ENCODE assay signal across 13 cellular contexts in the genomic region with DNA sequence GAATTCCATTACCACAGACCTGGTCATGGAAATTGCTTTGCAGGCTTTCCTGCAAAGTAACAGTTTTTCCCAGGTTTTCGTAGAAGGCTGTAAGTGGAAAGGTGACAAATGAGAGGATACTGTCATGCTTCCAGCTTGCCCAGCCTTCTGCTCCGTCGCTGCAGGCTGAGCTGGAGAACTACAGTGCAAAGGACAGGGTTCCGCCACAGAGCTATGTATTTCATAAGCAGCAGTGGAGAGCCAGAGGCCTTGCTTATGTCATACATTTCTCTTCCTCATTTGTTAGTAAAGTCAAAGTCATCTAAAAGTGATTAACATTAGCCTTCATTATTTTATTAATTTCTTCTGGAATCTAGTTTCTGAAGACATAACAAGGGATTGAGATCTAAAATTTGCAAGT.
DNase-seq lines count a peak whose midpoint lies in the region; ATAC-seq and TF ChIP-seq lines count a peak whose summit lies in the region.
"Had no signal": no experiment of that assay in that cellular context is flagged by ENCODE, and none has a peak within 500 bp of the region (broad histone marks: within the 10 kb centered on the region; RNA-seq: fewer than 3 reads in every experiment).

No MANE protein-coding gene starts in this region.

- no peak overlapping the region for H3K4me2 ChIP-seq in SK-N-SH

- peaks cover 47% of the 10 kb centered on the region for H4K20me1 ChIP-seq in SK-N-SH (ENCODE audit: insufficient read depth)

- H3F3A ChIP-seq in SK-N-SH (replicated peaks; ENCODE audit: insufficient read depth) = peaks cover 29% of the 10 kb centered on the region

- CTCF ChIA-PET in SK-N-SH (lab: Yijun Ruan, JAX) = interaction anchor here (1.2 to 2.8 kb wide), 4 partner anchors 20 to 151 kb away, joined by 3 to 14 read pairs (median 4); no protein-coding TSS in a partner anchor

- DNase-seq in SK-N-SH = no peak
- DNase-seq in transverse colon = peak; percentile 37
- no peak for DNase-seq in stimulated activated CD4-positive, alpha-beta T cell treated with anti-CD3 and anti-CD28 coated beads, Interleukin-2, amount 100 ng/mL, for 48 hours
- no peak for DNase-seq in effector memory CD8-positive, alpha-beta T cell
- DNase-seq: left cardiac atrium; stimulated activated CD4-positive, alpha-beta T cell treated with anti-CD3 and anti-CD28 coated beads, Interleukin-4, amount 100 ng/mL, for 24 hours had no signal

- H2AFZ ChIP-seq in SK-N-SH (ENCODE audit: low read depth) = no peak overlapping the region
- H2AFZ ChIP-seq: parathyroid adenoma had no signal

- no peaks in the 10 kb centered on the region for H3K27me3 ChIP-seq in SK-N-SH (ENCODE audit: insufficient read depth)
- no peaks in the 10 kb centered on the region for H3K27me3 ChIP-seq in liver (ENCODE audit: control insufficient read depth in 4 of 4, insufficient read depth in 4 of 4, low read length in 3 of 4)
- H3K27me3 ChIP-seq in transverse colon = no peaks in the 10 kb centered on the region
- H3K27me3 ChIP-seq: foreskin keratinocyte had no signal

- H3K9me3 ChIP-seq in SK-N-SH (no peaks in the 10 kb centered on the region), liver (ENCODE audit: control insufficient read depth in 4 of 4, low read length in 3 of 4) (no peaks in the 10 kb centered on the region), transverse colon (no peaks in the 10 kb centered on the region)

- no peak for TF ChIP-seq POLR2A in transverse colon (IDR thresholded peaks at IDR 0.05)

- H3K79me2 ChIP-seq in SK-N-SH (ENCODE audit: insufficient read depth) = peaks cover 98% of the 10 kb centered on the region

- H3K9me2 ChIP-seq in SK-N-SH = no peaks in the 10 kb centered on the region

- peak overlapping the region in 1 of 2 donors; percentile 26 for H3K27ac Mint-ChIP-seq in effector memory CD8-positive, alpha-beta T cell
- H3K27ac Mint-ChIP-seq: activated naive CD8-positive, alpha-beta T cell had no signal

- intact Hi-C loops in transverse colon (cut with DNase I; ENCODE audit: low total_unique reads) = no loop called here

- POLR2A ChIA-PET in SK-N-SH (lab: Yijun Ruan, JAX) = no interaction called here

- in situ Hi-C loops in transverse colon (cut with MboI; ENCODE audit: low pct_ligation_motif_present in 1 of 4, low pct_unique_long_range_greater_than_20kb in 1 of 4, low sequenced_read_pairs in 3 of 4) = loop anchor here in 1 of 4 donors (25.0 kb wide), 1 partner anchor 138 kb away; the partner anchor contains the start of gene RAB17

- TF ChIP-seq RAD21 in SK-N-SH (IDR thresholded peaks at IDR 0.05; ENCODE audit: low read length) = no peak
- peak; percentile 5 to 42 for TF ChIP-seq RAD21 in liver (IDR thresholded peaks at IDR 0.05)

- H3K36me3 Mint-ChIP-seq in effector memory CD8-positive, alpha-beta T cell (ENCODE audit: insufficient read depth) = peaks cover 87% of the 10 kb centered on the region

- no peaks in the 10 kb centered on the region for H3K27me3 Mint-ChIP-seq in effector memory CD8-positive, alpha-beta T cell
- H3K27me3 Mint-ChIP-seq: activated naive CD8-positive, alpha-beta T cell had no signal

- TF ChIP-seq CTCF in SK-N-SH (IDR thresholded peaks at IDR 0.05) (no peak), VCaP (conservative IDR thresholded peaks at IDR 0.05) (no peak), liver (IDR thresholded peaks at IDR 0.05; ENCODE audit: low read depth, low read length, missing input control) (no peak), transverse colon (IDR thresholded peaks at IDR 0.05) (no peak)

- H3K9ac ChIP-seq in SK-N-SH = no peak overlapping the region
- H3K9ac ChIP-seq in liver (ENCODE audit: low read depth in 1 of 2, low read length in 2 of 2) = no peak overlapping the region
- H3K9ac ChIP-seq: parathyroid adenoma had no signal

- WGBS in SK-N-SH (ENCODE audit: low lambda C conversion rate) = 82% methylated on average over 4 of the region's 4 CpGs
- WGBS in liver = 29% methylated on average over 4 of the region's 4 CpGs
- 77 to 80% methylated on average over 1 to 4 of the region's 4 CpGs for WGBS in transverse colon (ENCODE audit: low coverage in 1 of 2), 2 donors

- no peak for TF ChIP-seq EP300 in SK-N-SH (IDR thresholded peaks at IDR 0.05; ENCODE audit: borderline replicate concordance in 1 of 2, low read depth in 1 of 2, low read length in 1 of 2)
- no peak for TF ChIP-seq EP300 in transverse colon (IDR thresholded peaks at IDR 0.05; ENCODE audit: low read depth)

- ATAC-seq in SK-N-SH treated with all-trans-retinoic acid at 6 μM for 48 hours = no peak
- no peak for ATAC-seq in effector memory CD8-positive, alpha-beta T cell (replicated peaks)
- no peak for ATAC-seq in HG03139 (IDR thresholded peaks at IDR 0.05; ENCODE audit: unreplicated experiment)

- H3K4me1 Mint-ChIP-seq in effector memory CD8-positive, alpha-beta T cell (ENCODE audit: low read depth in 2 of 2) = peaks cover 40 to 70% of the 10 kb centered on the region in 2 donors

- peaks cover 44 to 50% of the 10 kb centered on the region in 2 experiments for H3K4me1 ChIP-seq in SK-N-SH (ENCODE audit: control insufficient read depth in 1 of 2, insufficient read depth in 2 of 2, low read depth in 1 of 2, low read length in 1 of 2)
- peaks cover 12 to 18% (median 15%) of the 10 kb centered on the region in 4 donors for H3K4me1 ChIP-seq in liver (ENCODE audit: control insufficient read depth in 4 of 4, insufficient read depth in 4 of 4, low read length in 3 of 4)
- H3K4me1 ChIP-seq in transverse colon = peaks cover 27 to 79% (median 54%) of the 10 kb centered on the region in 4 donors
- H3K4me1 ChIP-seq: parathyroid adenoma had no signal

- H3K36me3 ChIP-seq in SK-N-SH (replicated peaks in 1 of 2; ENCODE audit: control insufficient read depth in 1 of 2, insufficient read depth in 2 of 2, low read length in 1 of 2) = peaks cover 21 to 25% of the 10 kb centered on the region in 2 experiments
- H3K36me3 ChIP-seq in liver (ENCODE audit: control insufficient read depth in 4 of 4, insufficient read depth in 3 of 4, low read depth in 1 of 4, low read length in 3 of 4) = peaks cover 0 to 4% (median 0%) of the 10 kb centered on the region in 4 donors
- no peaks in the 10 kb centered on the region for H3K36me3 ChIP-seq in transverse colon

- no peaks in the 10 kb centered on the region for H3K9me3 Mint-ChIP-seq in effector memory CD8-positive, alpha-beta T cell

- H3K4me3 Mint-ChIP-seq in effector memory CD8-positive, alpha-beta T cell = no peak overlapping the region
- H3K4me3 Mint-ChIP-seq: activated naive CD8-positive, alpha-beta T cell had no signal

- H3K4me3 ChIP-seq in SK-N-SH (ENCODE audit: low read depth in 2 of 2, low read length in 1 of 2) (no peak overlapping the region), liver (ENCODE audit: low read depth in 1 of 3, low read length in 3 of 3) (no peak overlapping the region), transverse colon (no peak overlapping the region)

- peak overlapping the region; percentile 63 to 65; a peak in 3 of 4 replicates for H3K27ac ChIP-seq in SK-N-SH (ENCODE audit: low read depth in 2 of 2, low read length in 1 of 2)
- H3K27ac ChIP-seq in VCaP = peak overlapping the region; percentile 100
- peak overlapping the region; percentile 6 to 28 for H3K27ac ChIP-seq in liver (ENCODE audit: low read depth in 1 of 2, low read length in 2 of 2)
- H3K27ac ChIP-seq in transverse colon = peak overlapping the region; percentile 45 to 68 (median 66)
- H3K27ac ChIP-seq: foreskin keratinocyte, parathyroid adenoma had no signal

TF ChIP-seq in SK-N-SH, 30 proteins besides CTCF, POLR2A, EP300 and RAD21 (continues in another document):
- TF ChIP-seq NRF1 (IDR thresholded peaks at IDR 0.05; ENCODE audit: low read depth, low read length) (no peak), TCF12 (IDR thresholded peaks at IDR 0.05) (no peak), GATA2 (CRISPR knock-in tag; IDR thresholded peaks at IDR 0.05) (no peak), CHD2 (IDR thresholded peaks at IDR 0.05; ENCODE audit: low read length, partially characterized antibody) (no peak)

TF ChIP-seq in SK-N-SH treated with all-trans-retinoic acid at 6 μM for 48 hours, 23 proteins besides CTCF, POLR2A, EP300 and RAD21:
- TF ChIP-seq ZFP3 (CRISPR knock-in tag; IDR thresholded peaks at IDR 0.05) = no peak

TF ChIP-seq in liver, 16 proteins besides CTCF, POLR2A, EP300 and RAD21 (continues in another document):
- peak in 1 of 2 donors; percentile 38 for TF ChIP-seq EGR1 (IDR thresholded peaks at IDR 0.05; ENCODE audit: low read depth in 2 of 2)
- TF ChIP-seq YY1 (IDR thresholded peaks at IDR 0.05) = peak; percentile 25
- no peak for TF ChIP-seq FOXA1 (IDR thresholded peaks at IDR 0.05)
- TF ChIP-seq SP1 (IDR thresholded peaks at IDR 0.05) = peak; percentile 62
- peak in 1 of 2 donors; percentile 36 for TF ChIP-seq JUND (IDR thresholded peaks at IDR 0.05)
- TF ChIP-seq RXRA (IDR thresholded peaks at IDR 0.05) = peak; percentile 31 to 63
- TF ChIP-seq HNF4G (IDR thresholded peaks at IDR 0.05) = peak; percentile 4
- no peak for TF ChIP-seq ZBTB33 (IDR thresholded peaks at IDR 0.05)
- TF ChIP-seq MAX (IDR thresholded peaks at IDR 0.05) = no peak
- peak; percentile 86 to 91 for TF ChIP-seq HNF4A (conservative IDR thresholded peaks at IDR 0.05)
- TF ChIP-seq GABPA (IDR thresholded peaks at IDR 0.05 in 1 of 2, conservative IDR thresholded peaks at IDR 0.05 in 1 of 2) = peak in 1 of 2 donors; percentile 14
- no peak for TF ChIP-seq NR2F2 (IDR thresholded peaks at IDR 0.05)
- no peak for TF ChIP-seq FOXA2 (IDR thresholded peaks at IDR 0.05)
- TF ChIP-seq ATF3 (IDR thresholded peaks at IDR 0.05) = peak; percentile 34

Comparison
In these comparisons a context has a peak if more than half of its experiments do, and no peak if none do; other contexts are left out.
1. H3K27ac ChIP-seq: peak in every context shown above with its lines; median percentile 100 in VCaP; 66 in transverse colon; 64 in SK-N-SH; 17 in liver.